Comparison of ENCODE assay signal across 8 cellular contexts in the genomic region with DNA sequence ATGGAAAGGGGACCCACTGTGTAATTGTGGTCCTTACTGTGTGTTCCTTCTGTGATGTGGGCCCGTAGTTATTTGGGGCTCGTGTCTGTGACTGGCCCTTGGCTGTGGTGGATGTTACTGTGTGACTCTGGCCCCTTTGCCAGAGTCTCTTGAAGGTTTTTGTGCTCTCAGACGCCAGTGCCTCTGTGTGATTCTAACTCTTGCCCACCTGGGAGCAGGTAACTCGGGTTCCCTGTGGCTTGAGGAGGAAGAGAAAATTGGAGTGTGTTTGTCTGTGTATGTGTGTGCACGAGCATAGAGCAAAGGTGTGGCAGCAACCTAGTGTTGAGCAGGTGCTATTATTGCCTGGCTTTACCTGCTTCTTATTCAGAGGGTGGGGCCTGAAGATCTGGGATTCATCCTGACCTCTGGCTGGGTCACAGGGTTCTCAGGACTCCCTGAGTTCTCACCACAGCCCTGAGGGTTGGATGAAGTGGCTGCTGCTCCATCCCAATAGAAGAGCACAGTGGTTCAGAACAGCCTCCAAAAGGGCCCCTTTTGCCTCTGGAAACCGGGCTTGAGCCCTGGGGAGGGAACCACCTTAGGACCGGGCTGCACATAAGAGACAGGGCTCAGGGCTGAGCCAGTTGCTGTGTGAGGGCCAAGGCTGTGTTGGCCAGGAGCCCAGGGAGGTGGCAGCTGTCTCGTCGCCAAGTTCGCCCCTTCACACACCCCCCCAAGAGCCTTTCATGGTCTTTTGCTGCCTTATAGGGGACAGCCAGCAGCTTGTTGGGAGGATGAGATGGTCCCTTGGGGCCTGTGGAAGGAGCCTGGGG. TPM values are rescaled to one million over a fixed set of nuclear protein-coding genes. Genes with fewer than 3 reads are reported as not detected.
DNase-seq lines count a peak whose midpoint lies in the region; ATAC-seq, FAIRE-seq and TF ChIP-seq lines count a peak whose summit lies in the region.

No MANE protein-coding gene starts in this region.

- TF ChIP-seq CTCF in GM12864 (IDR thresholded peaks at IDR 0.05; ENCODE audit: low read depth, low read length, missing control alignments): no peak
- no peak for TF ChIP-seq CTCF in endothelial cell of umbilical vein (IDR thresholded peaks at IDR 0.05; ENCODE audit: extremely low read depth in 1 of 2, insufficient read depth in 1 of 2, low read depth in 1 of 2, low read length in 2 of 2)
- TF ChIP-seq CTCF in osteoblast (IDR thresholded peaks at IDR 0.05; ENCODE audit: extremely low read depth, low read depth, low read length): no peak

- dilution Hi-C loops in endothelial cell of umbilical vein (cut with MboI; ENCODE audit: extremely low pct_ligation_motif_present, low sequenced_read_pairs): no loop called here

- H3K4me1 ChIP-seq in endothelial cell of umbilical vein (ENCODE audit: control insufficient read depth, extremely low read depth, insufficient read depth, low read length) (peaks cover 17% of the 10 kb centered on the region), osteoblast (ENCODE audit: insufficient read depth, low read length) (no peaks in the 10 kb centered on the region)

- peak overlapping the region; percentile 87 for H3K4me2 ChIP-seq in endothelial cell of umbilical vein (ENCODE audit: insufficient read depth, low read length)
- H3K4me2 ChIP-seq in osteoblast (ENCODE audit: insufficient read depth, low read length): peak overlapping the region; percentile 89

- H3K27me3 ChIP-seq in endothelial cell of umbilical vein (ENCODE audit: control insufficient read depth in 2 of 2, insufficient read depth in 2 of 2, low read length in 2 of 2): no peaks in the 10 kb centered on the region
- H3K27me3 ChIP-seq in osteoblast (ENCODE audit: insufficient read depth, low read length): no peaks in the 10 kb centered on the region

- no peaks in the 10 kb centered on the region for H3K9me1 ChIP-seq in endothelial cell of umbilical vein (replicated peaks; ENCODE audit: control insufficient read depth, extremely low read depth, insufficient read depth, low read length)

- H3K4me3 ChIP-seq in GM12864 (ENCODE audit: low read depth, low read length) (peak overlapping the region; percentile 88), endothelial cell of umbilical vein (replicated peaks in 1 of 3; ENCODE audit: insufficient read depth in 1 of 3, low read depth in 1 of 3, low read length in 3 of 3) (peak overlapping the region; percentile 81 to 92 (median 84)), osteoblast (ENCODE audit: insufficient read depth, low read length) (peak overlapping the region; percentile 86)

- H2AFZ ChIP-seq in endothelial cell of umbilical vein (ENCODE audit: low read depth, low read length) (no peak overlapping the region), osteoblast (ENCODE audit: low read length) (no peak overlapping the region)

- H3K9ac ChIP-seq in endothelial cell of umbilical vein (replicated peaks; ENCODE audit: extremely low read depth, insufficient read depth, low read length): peak overlapping the region; percentile 86

- in situ Hi-C loops in G401 (cut with HindIII; ENCODE audit: low sequenced_read_pairs): no loop called here

- DNase-seq in GM12864 (ENCODE audit: low read depth) (no peak), NCI-H69 (lab: John Stamatoyannopoulos, UW) (peak; percentile 31), endothelial cell of umbilical vein (ENCODE audit: low read depth, low spot score) (no peak), osteoblast (ENCODE audit: insufficient read length, low spot score, missing footprints) (peak; percentile 75), G401 (ENCODE audit: low spot score) (no peak), HuH-7 (ENCODE audit: low spot score) (no peak), Ammon's horn (ENCODE audit: low spot score) (no peak)

- no peaks in the 10 kb centered on the region for H3K9me3 ChIP-seq in endothelial cell of umbilical vein (replicated peaks; ENCODE audit: control insufficient read depth, insufficient read depth, low read length)
- no peaks in the 10 kb centered on the region for H3K9me3 ChIP-seq in osteoblast (ENCODE audit: low read depth, low read length)

- FAIRE-seq in endothelial cell of umbilical vein (lab: Jason Lieb, UNC): peak; percentile 62

- intact Hi-C loops in endothelial cell of umbilical vein (cut with micrococcal nuclease): no loop called here

- H3K27ac ChIP-seq in endothelial cell of umbilical vein (ENCODE audit: insufficient read depth, low read depth, low read length): peak overlapping the region; percentile 21
- peak overlapping the region; percentile 74 for H3K27ac ChIP-seq in osteoblast (ENCODE audit: low read depth, low read length)

- CTCF ChIA-PET in endothelial cell of umbilical vein (lab: Charles Lee): no interaction called here

- TF ChIP-seq POLR2A in endothelial cell of umbilical vein (IDR thresholded peaks at IDR 0.05; ENCODE audit: low read depth, low read length): no peak

- ATAC-seq in GM18870 (IDR thresholded peaks at IDR 0.05; ENCODE audit: unreplicated experiment): no peak

- H3K79me2 ChIP-seq in endothelial cell of umbilical vein (ENCODE audit: control insufficient read depth, insufficient read depth, low read length): peaks cover 71% of the 10 kb centered on the region
- peaks cover 66% of the 10 kb centered on the region for H3K79me2 ChIP-seq in osteoblast (ENCODE audit: insufficient read depth, low read length)

- peaks cover 0 to 3% of the 10 kb centered on the region in 2 experiments for H3K36me3 ChIP-seq in endothelial cell of umbilical vein (ENCODE audit: control insufficient read depth in 2 of 2, extremely low read depth in 1 of 2, insufficient read depth in 2 of 2, low read length in 2 of 2)
- H3K36me3 ChIP-seq in osteoblast (ENCODE audit: insufficient read depth, low read length): no peaks in the 10 kb centered on the region

- POLR2A ChIA-PET in endothelial cell of umbilical vein (lab: Charles Lee): no interaction called here

- TSS peak; percentile 35 for BruUV-seq in endothelial cell of umbilical vein (replicated peaks; lab: Mats Ljungman, UMichigan)

- H4K20me1 ChIP-seq in endothelial cell of umbilical vein (replicated peaks; ENCODE audit: control insufficient read depth, extremely low read depth, insufficient read depth, low read length) (no peaks in the 10 kb centered on the region), osteoblast (ENCODE audit: insufficient read depth, low read length) (peaks cover 35% of the 10 kb centered on the region)

TF ChIP-seq in endothelial cell of umbilical vein, 7 proteins besides CTCF, POLR2A, EP300 and RAD21:
- no peak for TF ChIP-seq MYC (IDR thresholded peaks at IDR 0.05; ENCODE audit: low read depth, low read length)
- TF ChIP-seq GATA2 (IDR thresholded peaks at IDR 0.05; ENCODE audit: insufficient read depth, insufficient read length, low read depth, low read length): no peak
- TF ChIP-seq POLR2AphosphoS5 (IDR thresholded peaks at IDR 0.05; ENCODE audit: insufficient read depth, low read depth, low read length): no peak
- no peak for TF ChIP-seq FOS (IDR thresholded peaks at IDR 0.05; ENCODE audit: borderline replicate concordance, insufficient read depth, low read length)
- TF ChIP-seq, protein P1, sequence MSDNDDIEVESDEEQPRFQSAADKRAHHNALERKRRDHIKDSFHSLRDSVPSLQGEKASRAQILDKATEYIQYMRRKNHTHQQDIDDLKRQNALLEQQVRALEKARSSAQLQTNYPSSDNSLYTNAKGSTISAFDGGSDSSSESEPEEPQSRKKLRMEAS (IDR thresholded peaks at IDR 0.05; ENCODE audit: insufficient read depth, insufficient read length): no peak
- no peak for TF ChIP-seq JUN (IDR thresholded peaks at IDR 0.05; ENCODE audit: borderline replicate concordance, insufficient read depth, insufficient read length, low read depth)
- TF ChIP-seq EZH2 (IDR thresholded peaks at IDR 0.05; ENCODE audit: borderline replicate concordance, low read depth, low read length, severe bottlenecking): no peak

RNA-seq across cellular contexts. Expression of a gene that starts 1.3 kb away (rescaled TPM):
- total RNA-seq in endothelial cell of umbilical vein: 49.6 and 51.5 TPM in 2 replicates
- polyA plus RNA-seq in endothelial cell of umbilical vein: 37.3 and 38.2 TPM in 2 replicates
- polyA plus RNA-seq in endothelial cell of umbilical vein (2011; cell fraction: cytosol; rRNA removed): 34.6 and 38.1 TPM in 2 replicates
- 57.3 and 60.5 TPM in 2 replicates for polyA plus RNA-seq in endothelial cell of umbilical vein (2011; cell fraction: nucleus; rRNA removed)
- 29.9 and 31.9 TPM in 2 replicates for polyA plus RNA-seq in endothelial cell of umbilical vein (2012)
- 27.3 and 34.4 TPM in 2 replicates for polyA minus RNA-seq in endothelial cell of umbilical vein
- polyA minus RNA-seq in endothelial cell of umbilical vein (2011; cell fraction: cytosol; rRNA and poly(A)+ RNA removed): 43.2 TPM
- 13.8 and 19.1 TPM in 2 replicates for polyA minus RNA-seq in endothelial cell of umbilical vein (2011; cell fraction: nucleus; rRNA and poly(A)+ RNA removed)
- total RNA-seq in osteoblast: 29.2 and 32.9 TPM in 2 replicates
- total RNA-seq in G401 (2014; rRNA removed; shearing (Covaris generic)): 51.8 and 67.8 TPM in 2 replicates

RNA-seq across cellular contexts. Expression of a gene that starts 1.8 kb away (rescaled TPM):
- 65.2 and 79.8 TPM in 2 replicates for total RNA-seq in endothelial cell of umbilical vein
- polyA plus RNA-seq in endothelial cell of umbilical vein: 88.0 and 110 TPM in 2 replicates
- 71.6 and 73.6 TPM in 2 replicates for polyA plus RNA-seq in endothelial cell of umbilical vein (2011; cell fraction: cytosol; rRNA removed)
- 19.5 and 26.8 TPM in 2 replicates for polyA plus RNA-seq in endothelial cell of umbilical vein (2011; cell fraction: nucleus; rRNA removed)
- polyA plus RNA-seq in endothelial cell of umbilical vein (2012): 49.1 and 77.0 TPM in 2 replicates
- polyA minus RNA-seq in endothelial cell of umbilical vein: 39.8 and 42.4 TPM in 2 replicates
- 154 TPM for polyA minus RNA-seq in endothelial cell of umbilical vein (2011; cell fraction: cytosol; rRNA and poly(A)+ RNA removed)
- 5.5 and 6.3 TPM in 2 replicates for polyA minus RNA-seq in endothelial cell of umbilical vein (2011; cell fraction: nucleus; rRNA and poly(A)+ RNA removed)
- 43.1 and 45.4 TPM in 2 replicates for total RNA-seq in osteoblast
- total RNA-seq in G401 (2014; rRNA removed; shearing (Covaris generic)): 87.1 and 115 TPM in 2 replicates

RNA-seq across cellular contexts. Expression of a gene that starts 47.3 kb away (rescaled TPM):
- total RNA-seq in endothelial cell of umbilical vein (236 and 237 TPM in 2 replicates), osteoblast (142 and 150 TPM in 2 replicates)
- polyA plus RNA-seq in endothelial cell of umbilical vein: 297 and 332 TPM in 2 replicates
- 210 and 248 TPM in 2 replicates for polyA plus RNA-seq in endothelial cell of umbilical vein (2011; cell fraction: cytosol; rRNA removed)
- polyA plus RNA-seq in endothelial cell of umbilical vein (2011; cell fraction: nucleus; rRNA removed): 286 and 313 TPM in 2 replicates
- 238 and 242 TPM in 2 replicates for polyA plus RNA-seq in endothelial cell of umbilical vein (2012)
- 304 and 332 TPM in 2 replicates for polyA minus RNA-seq in endothelial cell of umbilical vein
- polyA minus RNA-seq in endothelial cell of umbilical vein (2011; cell fraction: cytosol; rRNA and poly(A)+ RNA removed): 209 TPM
- 90.1 and 104 TPM in 2 replicates for polyA minus RNA-seq in endothelial cell of umbilical vein (2011; cell fraction: nucleus; rRNA and poly(A)+ RNA removed)
- 198 and 217 TPM in 2 replicates for total RNA-seq in G401 (2014; rRNA removed; shearing (Covaris generic))

Comparison
In these comparisons a context has a peak if more than half of its experiments do, and no peak if none do; other contexts are left out.
1. DNase-seq: peak in NCI-H69 (single experiment) and osteoblast (single experiment); none in GM12864 (single experiment), endothelial cell of umbilical vein (single experiment), G401 (single experiment), HuH-7 (single experiment) and Ammon's horn (single experiment).
2. Peak in every context shown above with its lines, with median percentiles within 50 percentile points of each other: H3K4me3 ChIP-seq.